Comparison of ENCODE assay signal across 8 cellular contexts in the genomic region with DNA sequence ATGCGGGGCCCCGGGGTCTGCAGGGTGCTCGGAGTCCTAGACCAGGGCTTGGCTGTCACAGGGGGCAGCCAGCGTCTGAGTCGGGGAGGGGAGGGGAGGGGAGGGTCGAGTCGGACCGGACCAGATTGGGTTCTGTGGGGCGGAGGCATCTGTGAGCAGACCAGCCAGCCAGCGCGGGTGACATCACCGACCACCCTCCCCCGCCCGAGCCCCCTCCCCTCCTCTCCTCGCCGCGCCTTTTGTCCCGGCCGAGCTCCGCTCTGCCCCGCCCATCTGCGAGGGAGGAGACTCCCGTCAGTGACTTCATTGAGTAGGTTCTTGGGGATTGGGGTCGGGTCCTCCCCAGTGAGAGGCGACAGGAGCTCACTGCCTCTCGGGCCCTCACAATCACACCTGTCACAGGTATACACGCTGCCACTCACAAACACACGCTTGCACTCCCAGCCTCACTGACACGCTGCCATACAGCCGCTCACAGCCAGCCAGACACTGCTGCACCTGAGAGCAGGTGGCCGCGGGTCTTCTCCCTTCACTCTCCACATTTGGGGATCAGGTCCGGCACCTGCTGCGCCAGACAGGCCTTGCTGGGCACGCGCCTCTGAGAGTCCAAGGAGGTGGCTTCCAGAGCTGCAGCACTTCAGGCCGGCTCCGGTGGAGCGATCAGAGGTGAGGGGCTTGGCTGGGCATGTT.
DNase-seq lines count a peak whose midpoint lies in the region; ATAC-seq lines count a peak whose summit lies in the region.

No MANE protein-coding gene starts in this region.

- peaks cover 7% of the 10 kb centered on the region for H3K36me3 ChIP-seq in neuron (ENCODE audit: insufficient read depth, low read length)

- peak; percentile 26 for DNase-seq in NK-92 treated with Interleukin-12 subunit alpha and Interleukin-12 subunit beta, amount 100 ng/mL, for 24 hours (lab: John Stamatoyannopoulos, UW)
- DNase-seq in NK-92 (lab: John Stamatoyannopoulos, UW; ENCODE audit: unreplicated experiment) (no peak), NCI-H526 treated with DMSO at 0.1 percent for 48 hours (lab: John Stamatoyannopoulos, UW) (peak; percentile 25), glomerular visceral epithelial cell (ENCODE audit: extremely low spot score) (peak; percentile 67)
- DNase-seq in activated naive CD4-positive, alpha-beta T cell treated with anti-CD3 and anti-CD28 coated beads, Interleukin-2, amount 50 U/mL, for 16 hours: peak; percentile 49

- H3K27me3 ChIP-seq in neuron (ENCODE audit: insufficient read depth, low read length): no peaks in the 10 kb centered on the region

- H3K4me3 ChIP-seq in neuron (ENCODE audit: low read length): peak overlapping the region; percentile 77

- peaks cover 51% of the 10 kb centered on the region for H3K4me1 ChIP-seq in neuron (ENCODE audit: insufficient read depth, low read length)

- H2AFZ ChIP-seq in neuron (ENCODE audit: low read depth, low read length): peak overlapping the region; percentile 58

- no peaks in the 10 kb centered on the region for H3K9me3 ChIP-seq in neuron (ENCODE audit: low read length)

- ATAC-seq in HG03565 (IDR thresholded peaks at IDR 0.05; ENCODE audit: unreplicated experiment): no peak
- no peak for ATAC-seq in GM19328 (IDR thresholded peaks at IDR 0.05; ENCODE audit: unreplicated experiment)
